In genomic region chr7:129188372-129188891, GRCh38 we compare ENCODE assay signal across 8 cellular contexts. TPM values are rescaled to one million over a fixed set of nuclear protein-coding genes. Genes with fewer than 3 reads are reported as not detected.
A peak's percentile ranks its signal among the peaks of the same experiment; 100 is the strongest.
DNase-seq lines count a peak whose midpoint lies in the region; FAIRE-seq and TF ChIP-seq lines count a peak whose summit lies in the region.

Gene SMO, plus strand, starts transcription at chr7:129188633. Its CDS starts 519 bp downstream, at chr7:129189152.

- FAIRE-seq in GM12892 (lab: Jason Lieb, UNC): no peak

- peak within 1 kb of the TSS; percentile 20 for H3K27ac ChIP-seq in RWPE1
- H3K27ac ChIP-seq in endodermal cell (ENCODE audit: low read depth, low read length): peak within 1 kb of the TSS; percentile 95
- H3K27ac ChIP-seq in urinary bladder (ENCODE audit: low read depth): peak within 1 kb of the TSS; percentile 30

- H3K4me3 ChIP-seq in endodermal cell (ENCODE audit: low read length) (peak within 1 kb of the TSS; percentile 93), mononuclear cell (ENCODE audit: low read length) (peak within 1 kb of the TSS; percentile 27), urinary bladder (ENCODE audit: low read depth, low read length) (peak within 1 kb of the TSS; percentile 76)

- DNase-seq in AG08395 (ENCODE audit: low spot score) (peak; percentile 50), GM12892 (ENCODE audit: insufficient read length) (peak; percentile 58), RWPE1 (ENCODE audit: low spot score) (no peak), endodermal cell (peak; percentile 94), GM10266 (ENCODE audit: extremely low spot score) (no peak)
- no peak for DNase-seq in stimulated activated CD8-positive, alpha-beta memory T cell treated with anti-CD3 and anti-CD28 coated beads, Interleukin-4, amount 100 ng/mL, for 48 hours

- H3K9me3 Mint-ChIP-seq in endodermal cell: no peaks in the 10 kb centered on the region

- CTCF ChIA-PET in RWPE1 (lab: Yijun Ruan, JAX): no interaction called here

- TF ChIP-seq CTCF in RWPE1 (conservative IDR thresholded peaks at IDR 0.05; ENCODE audit: low read depth) (no peak), endodermal cell (conservative IDR thresholded peaks at IDR 0.05) (no peak), GM10266 (IDR thresholded peaks at IDR 0.05; ENCODE audit: control insufficient read depth, insufficient read depth, low read depth, missing control alignments) (no peak)

- H3K4me3 Mint-ChIP-seq in endodermal cell: peak within 1 kb of the TSS; percentile 91

- H3K4me1 ChIP-seq in endodermal cell (ENCODE audit: control insufficient read depth, insufficient read depth, low read length): peaks cover 7% of the 10 kb centered on the region
- H3K4me1 ChIP-seq in mononuclear cell (ENCODE audit: insufficient read depth, low read length): peaks cover 12% of the 10 kb centered on the region
- H3K4me1 ChIP-seq in urinary bladder (ENCODE audit: insufficient read depth): no peaks in the 10 kb centered on the region

- WGBS in endodermal cell (ENCODE audit: insufficient coverage in 1 of 2, insufficient read length in 1 of 2), 2 experiments: 0% methylated on average over 10 to 48 of the region's 48 CpGs
- 2% methylated on average over 48 of the region's 48 CpGs for WGBS in urinary bladder

- H3K4me1 Mint-ChIP-seq in endodermal cell: peaks cover 23% of the 10 kb centered on the region

- peaks cover 9% of the 10 kb centered on the region for H3K36me3 Mint-ChIP-seq in endodermal cell (ENCODE audit: low read depth)

- TF ChIP-seq POLR2A in GM12892 (IDR thresholded peaks at IDR 0.05; ENCODE audit: low read depth, low read length): no peak

- H3K27me3 ChIP-seq in endodermal cell (ENCODE audit: control insufficient read depth, insufficient read depth, low read length, poor library complexity, severe bottlenecking) (peaks cover 15% of the 10 kb centered on the region), mononuclear cell (ENCODE audit: insufficient read depth, low read length) (peaks cover 44% of the 10 kb centered on the region)

- POLR2A ChIA-PET in RWPE1 (lab: Yijun Ruan, JAX; ENCODE audit: low non-redundant PET): no interaction called here

- H3K9me3 ChIP-seq in endodermal cell (ENCODE audit: control insufficient read depth, low read length): no peaks in the 10 kb centered on the region
- H3K9me3 ChIP-seq in mononuclear cell (ENCODE audit: low read depth, low read length): no peaks in the 10 kb centered on the region

- peaks cover 8% of the 10 kb centered on the region for H3K36me3 ChIP-seq in endodermal cell (ENCODE audit: control insufficient read depth, insufficient read depth, low read length)
- no peaks in the 10 kb centered on the region for H3K36me3 ChIP-seq in urinary bladder (ENCODE audit: insufficient read depth)

- peaks cover 35% of the 10 kb centered on the region for H3K27me3 Mint-ChIP-seq in endodermal cell (ENCODE audit: insufficient read depth)

- peak within 1 kb of the TSS; percentile 78 for H3K27ac Mint-ChIP-seq in endodermal cell

- peak within 1 kb of the TSS; percentile 92 for H3K9ac ChIP-seq in endodermal cell (ENCODE audit: extremely low read depth, low read length, poor library complexity, severe bottlenecking)

RNA-seq across cellular contexts. Expression of gene SMO, which starts in this region (rescaled TPM):
- polyA plus RNA-seq in GM12892 (2012; ENCODE audit: missing spikeins): 4.5 TPM
- total RNA-seq in endodermal cell (10 to 100 TPM; 75.5 to 76.2 TPM), mononuclear cell (0.10 TPM), urinary bladder (35.2 TPM)
- 72.7 TPM for polyA plus RNA-seq in endodermal cell (2013, experiment 1 of 2)
- polyA plus RNA-seq in endodermal cell (2013, experiment 2 of 2): 71.3 TPM
- 16.7 TPM for polyA plus RNA-seq in urinary bladder

Comparison
In these comparisons a context has a peak if more than half of its experiments do, and no peak if none do; other contexts are left out.
1. RNA of gene SMO (total RNA-seq): 75.5 to 76.2 TPM in endodermal cell and 35.2 TPM in urinary bladder (single experiment); 0.10 TPM in mononuclear cell (single experiment); every median in the first group is over 10 times any median in the second.
2. DNase-seq: peak in AG08395 (single experiment), GM12892 (single experiment) and endodermal cell (single experiment); none in RWPE1 (single experiment), GM10266 (single experiment) and stimulated activated CD8-positive, alpha-beta memory T cell treated with anti-CD3 and anti-CD28 coated beads, Interleukin-4, amount 100 ng/mL, for 48 hours (single experiment).
3. H3K27ac ChIP-seq: peak in every context shown above with its lines; median percentile 95 in endodermal cell; 30 in urinary bladder; 20 in RWPE1.
4. H3K4me3 ChIP-seq: peak in every context shown above with its lines; median percentile 93 in endodermal cell; 76 in urinary bladder; 27 in mononuclear cell.